In the genomic region with DNA sequence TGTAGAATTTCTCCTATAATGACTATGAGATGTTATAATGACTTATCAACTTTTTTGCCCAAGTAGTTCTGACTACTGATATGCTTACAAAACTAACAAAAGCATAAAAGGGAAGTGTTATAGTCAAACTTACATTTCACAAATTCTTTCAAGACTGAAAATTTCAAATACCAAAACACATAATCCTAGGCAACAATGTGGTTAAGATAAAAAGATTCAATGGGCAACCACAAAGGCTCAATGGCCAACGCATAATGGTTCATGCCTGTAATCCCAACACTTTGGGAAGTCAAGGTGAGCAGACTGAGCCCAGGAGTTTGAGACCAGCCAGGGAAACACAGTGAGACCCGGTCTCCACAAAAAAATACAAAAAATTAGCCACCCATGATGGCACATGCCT, we compare ENCODE assay signal across 1 cellular context.
TF ChIP-seq lines count a peak whose summit lies in the region.

No MANE protein-coding gene starts in this region.

TF ChIP-seq in GM23338, 12 proteins besides CTCF, POLR2A, EP300 and RAD21 (continued from another document):
- TF ChIP-seq, protein P1, sequence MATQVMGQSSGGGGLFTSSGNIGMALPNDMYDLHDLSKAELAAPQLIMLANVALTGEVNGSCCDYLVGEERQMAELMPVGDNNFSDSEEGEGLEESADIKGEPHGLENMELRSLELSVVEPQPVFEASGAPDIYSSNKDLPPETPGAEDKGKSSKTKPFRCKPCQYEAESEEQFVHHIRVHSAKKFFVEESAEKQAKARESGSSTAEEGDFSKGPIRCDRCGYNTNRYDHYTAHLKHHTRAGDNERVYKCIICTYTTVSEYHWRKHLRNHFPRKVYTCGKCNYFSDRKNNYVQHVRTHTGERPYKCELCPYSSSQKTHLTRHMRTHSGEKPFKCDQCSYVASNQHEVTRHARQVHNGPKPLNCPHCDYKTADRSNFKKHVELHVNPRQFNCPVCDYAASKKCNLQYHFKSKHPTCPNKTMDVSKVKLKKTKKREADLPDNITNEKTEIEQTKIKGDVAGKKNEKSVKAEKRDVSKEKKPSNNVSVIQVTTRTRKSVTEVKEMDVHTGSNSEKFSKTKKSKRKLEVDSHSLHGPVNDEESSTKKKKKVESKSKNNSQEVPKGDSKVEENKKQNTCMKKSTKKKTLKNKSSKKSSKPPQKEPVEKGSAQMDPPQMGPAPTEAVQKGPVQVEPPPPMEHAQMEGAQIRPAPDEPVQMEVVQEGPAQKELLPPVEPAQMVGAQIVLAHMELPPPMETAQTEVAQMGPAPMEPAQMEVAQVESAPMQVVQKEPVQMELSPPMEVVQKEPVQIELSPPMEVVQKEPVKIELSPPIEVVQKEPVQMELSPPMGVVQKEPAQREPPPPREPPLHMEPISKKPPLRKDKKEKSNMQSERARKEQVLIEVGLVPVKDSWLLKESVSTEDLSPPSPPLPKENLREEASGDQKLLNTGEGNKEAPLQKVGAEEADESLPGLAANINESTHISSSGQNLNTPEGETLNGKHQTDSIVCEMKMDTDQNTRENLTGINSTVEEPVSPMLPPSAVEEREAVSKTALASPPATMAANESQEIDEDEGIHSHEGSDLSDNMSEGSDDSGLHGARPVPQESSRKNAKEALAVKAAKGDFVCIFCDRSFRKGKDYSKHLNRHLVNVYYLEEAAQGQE (IDR thresholded peaks at IDR 0.05; ENCODE audit: unreplicated experiment): no peak
- TF ChIP-seq POLR2AphosphoS5 (IDR thresholded peaks at IDR 0.05; ENCODE audit: low read depth) (no peak), EZH2 (IDR thresholded peaks at IDR 0.05; ENCODE audit: low read depth, unreplicated experiment) (no peak), ZNF114 (CRISPR knock-in tag; IDR thresholded peaks at IDR 0.05) (no peak), JUNB (IDR thresholded peaks at IDR 0.05; ENCODE audit: unreplicated experiment) (no peak), ZNF331 (CRISPR knock-in tag; IDR thresholded peaks at IDR 0.05; ENCODE audit: low read depth) (no peak), EZH2phosphoT487 (IDR thresholded peaks at IDR 0.05; ENCODE audit: unreplicated experiment) (no peak), STAT1 (IDR thresholded peaks at IDR 0.05; ENCODE audit: unreplicated experiment) (no peak), CREB1 (CRISPR knock-in tag; IDR thresholded peaks at IDR 0.05; ENCODE audit: low read depth) (no peak)
- TF ChIP-seq, protein P2, sequence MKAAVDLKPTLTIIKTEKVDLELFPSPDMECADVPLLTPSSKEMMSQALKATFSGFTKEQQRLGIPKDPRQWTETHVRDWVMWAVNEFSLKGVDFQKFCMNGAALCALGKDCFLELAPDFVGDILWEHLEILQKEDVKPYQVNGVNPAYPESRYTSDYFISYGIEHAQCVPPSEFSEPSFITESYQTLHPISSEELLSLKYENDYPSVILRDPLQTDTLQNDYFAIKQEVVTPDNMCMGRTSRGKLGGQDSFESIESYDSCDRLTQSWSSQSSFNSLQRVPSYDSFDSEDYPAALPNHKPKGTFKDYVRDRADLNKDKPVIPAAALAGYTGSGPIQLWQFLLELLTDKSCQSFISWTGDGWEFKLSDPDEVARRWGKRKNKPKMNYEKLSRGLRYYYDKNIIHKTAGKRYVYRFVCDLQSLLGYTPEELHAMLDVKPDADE (IDR thresholded peaks at IDR 0.05): no peak
